Comparison of ENCODE assay signal across 8 cellular contexts in the genomic region with DNA sequence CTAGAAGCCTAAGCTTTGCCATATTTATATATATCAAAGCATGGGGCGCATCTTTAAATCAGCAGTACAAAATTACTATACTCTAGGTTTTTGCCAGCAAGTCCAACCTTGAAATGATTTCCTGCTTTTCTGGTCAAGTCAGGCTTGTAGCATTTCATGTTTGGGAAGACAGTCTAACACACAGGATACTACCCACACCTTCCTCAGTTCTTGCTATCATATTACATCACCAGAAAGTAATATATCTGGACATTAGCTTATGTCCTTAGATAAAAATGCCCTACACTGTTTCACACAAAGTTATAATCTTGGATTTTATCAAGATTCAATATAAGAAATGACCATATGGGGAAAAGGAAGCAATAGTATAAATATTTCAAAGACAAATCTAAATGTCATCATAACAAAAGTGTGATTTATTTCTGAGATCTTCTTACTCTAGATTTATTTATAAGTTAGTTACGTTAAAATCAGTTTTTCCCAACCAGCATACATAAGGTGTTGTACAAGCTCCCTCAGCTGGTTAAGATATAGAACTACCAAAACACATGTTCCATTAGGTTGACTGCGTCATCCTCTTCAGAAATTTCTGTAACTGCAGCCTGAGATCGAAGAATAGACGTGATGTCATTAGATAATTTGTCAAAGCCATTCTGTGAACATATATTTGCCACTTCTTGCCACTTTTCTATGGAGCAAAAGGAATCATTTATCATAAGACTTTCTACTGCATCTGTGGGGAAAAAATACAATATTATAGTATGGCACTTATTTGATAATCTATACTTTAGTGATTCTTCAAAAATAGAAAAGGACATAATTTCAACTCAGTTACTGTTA. TPM values are rescaled to one million over a fixed set of nuclear protein-coding genes. Genes with fewer than 3 reads are reported as not detected.
DNase-seq lines count a peak whose midpoint lies in the region; TF ChIP-seq lines count a peak whose summit lies in the region.

No MANE protein-coding gene starts in this region.

- no TSS peak for BruUV-seq in PC-9 (replicated peaks; lab: Mats Ljungman, UMichigan)

- H3K79me2 ChIP-seq in PC-9 (ENCODE audit: low read depth), result no peaks in the 10 kb centered on the region

- H3K4me3 ChIP-seq in AG10803 (ENCODE audit: low read length) (no peak overlapping the region), PC-9 (no peak overlapping the region)

- H3K9me3 ChIP-seq in PC-9 (ENCODE audit: insufficient read depth, low read depth), result no peaks in the 10 kb centered on the region

- H3K27me3 Mint-ChIP-seq in mesothelial cell of epicardium (ENCODE audit: low read depth), result no peaks in the 10 kb centered on the region

- H4K20me1 ChIP-seq in PC-9 (ENCODE audit: insufficient read depth), result no peaks in the 10 kb centered on the region

- H3K4me2 ChIP-seq in PC-9, result peak overlapping the region; percentile 18; the same call in 1 of the 2 replicates

- no peak overlapping the region for H2AFZ ChIP-seq in PC-9

- POLR2A ChIA-PET in PC-9 (lab: Charles Lee; ENCODE audit: unreplicated experiment), result interaction anchor here (0.6 kb wide), 1 partner anchor 127 kb away, joined by 3 read pairs; no protein-coding TSS in a partner anchor

- no peak overlapping the region for H3K27ac Mint-ChIP-seq in mesothelial cell of epicardium

- H3K36me3 ChIP-seq in PC-9 (ENCODE audit: low read depth), result no peaks in the 10 kb centered on the region

- no peaks in the 10 kb centered on the region for H3K9me2 ChIP-seq in PC-9 (ENCODE audit: insufficient read depth)

- in situ Hi-C loops in GM13977 (cut with MboI; ENCODE audit: low pct_unique_long_range_greater_than_20kb, low sequenced_read_pairs, unreplicated experiment), result no loop called here

- H3K27me3 ChIP-seq in PC-9 (ENCODE audit: insufficient read depth, low read depth), result no peaks in the 10 kb centered on the region

- DNase-seq in AG10803 (ENCODE audit: low read depth) (peak; percentile 80), GM13977 (ENCODE audit: low spot score) (peak; percentile 62), HS-5 (ENCODE audit: low read depth) (peak; percentile 49), PC-9 (peak in 1 of 2 experiments; percentile 69), dermis microvascular lymphatic vessel endothelial cell (ENCODE audit: low read depth in 2 of 2) (peak; percentile 63 to 81), mesothelial cell of epicardium (ENCODE audit: low spot score in 2 of 2, unreplicated experiment in 2 of 2) (no peak), GOT3 (lab: John Stamatoyannopoulos, UW) (no peak)
- DNase-seq in stimulated activated CD4-positive, alpha-beta T cell treated with anti-CD3 and anti-CD28 coated beads, Interleukin-4, amount 100 ng/mL, for 4 hours, result no peak

- H3K4me3 Mint-ChIP-seq in mesothelial cell of epicardium, result no peak overlapping the region

- peaks cover 2% of the 10 kb centered on the region for H3K36me3 Mint-ChIP-seq in mesothelial cell of epicardium

- no peaks in the 10 kb centered on the region for H3K9me3 Mint-ChIP-seq in mesothelial cell of epicardium

- intact Hi-C loops in PC-9 (cut with micrococcal nuclease; ENCODE audit: unreplicated experiment), result loop anchor here (1.0 to 5.0 kb wide), 3 partner anchors 160 to 513 kb away; no protein-coding TSS in a partner anchor

- CTCF ChIA-PET in PC-9 (lab: Charles Lee), result interaction anchor here (0.6 to 2.0 kb wide), 4 partner anchors 127 to 1069 kb away, joined by 3 to 13 read pairs (median 6); no protein-coding TSS in a partner anchor

- peaks cover 8% of the 10 kb centered on the region for H3F3A ChIP-seq in PC-9 (ENCODE audit: insufficient read depth, low read depth)

- H3K4me1 Mint-ChIP-seq in mesothelial cell of epicardium, result peaks cover 12% of the 10 kb centered on the region

- H3K4me1 ChIP-seq in PC-9 (replicated peaks; ENCODE audit: insufficient read depth), result peaks cover 6% of the 10 kb centered on the region

- H3K27ac ChIP-seq in PC-9, result peak overlapping the region; percentile 27

- TF ChIP-seq CTCF in AG10803 (conservative IDR thresholded peaks at IDR 0.05; ENCODE audit: low read length), result peak; percentile 79
- peak; percentile 49 for TF ChIP-seq CTCF in GM13977 (IDR thresholded peaks at IDR 0.05; ENCODE audit: extremely low read depth, insufficient read depth, missing control alignments)
- TF ChIP-seq CTCF in PC-9 (conservative IDR thresholded peaks at IDR 0.05), result peak; percentile 79
- TF ChIP-seq CTCF in mesothelial cell of epicardium (IDR thresholded peaks at IDR 0.05; ENCODE audit: unreplicated experiment), result peak; percentile 41

RNA-seq across cellular contexts. Expression of gene CLHC1, which starts 56.6 kb away (rescaled TPM):
- 20.5 and 27.1 TPM in 2 replicates for total RNA-seq in PC-9 (2021)
- total RNA-seq in dermis microvascular lymphatic vessel endothelial cell, result 3.3 and 4.6 TPM in 2 replicates
- total RNA-seq in mesothelial cell of epicardium, result 38.0 to 46.7 TPM (median 40.5 TPM) in 3 replicates

RNA-seq across cellular contexts. Expression of gene RPS27A, which starts 57.0 kb away (rescaled TPM):
- 1,269 and 1,616 TPM in 2 replicates for total RNA-seq in PC-9 (2021)
- 550 and 625 TPM in 2 replicates for total RNA-seq in dermis microvascular lymphatic vessel endothelial cell
- 795 to 840 TPM (median 827 TPM) in 3 replicates for total RNA-seq in mesothelial cell of epicardium

Comparison
In these comparisons a context has a peak if more than half of its experiments do, and no peak if none do; other contexts are left out.
1. DNase-seq: peak in AG10803 (single experiment), GM13977 (single experiment), HS-5 (single experiment) and dermis microvascular lymphatic vessel endothelial cell (2 of 2); none in mesothelial cell of epicardium (0 of 2), GOT3 (single experiment) and stimulated activated CD4-positive, alpha-beta T cell treated with anti-CD3 and anti-CD28 coated beads, Interleukin-4, amount 100 ng/mL, for 4 hours (0 of 2).
2. Peak in every context shown above with its lines, with median percentiles within 50 percentile points of each other: CTCF ChIP-seq.